ENCODE assay signal across 8 cellular contexts in the genomic region with DNA sequence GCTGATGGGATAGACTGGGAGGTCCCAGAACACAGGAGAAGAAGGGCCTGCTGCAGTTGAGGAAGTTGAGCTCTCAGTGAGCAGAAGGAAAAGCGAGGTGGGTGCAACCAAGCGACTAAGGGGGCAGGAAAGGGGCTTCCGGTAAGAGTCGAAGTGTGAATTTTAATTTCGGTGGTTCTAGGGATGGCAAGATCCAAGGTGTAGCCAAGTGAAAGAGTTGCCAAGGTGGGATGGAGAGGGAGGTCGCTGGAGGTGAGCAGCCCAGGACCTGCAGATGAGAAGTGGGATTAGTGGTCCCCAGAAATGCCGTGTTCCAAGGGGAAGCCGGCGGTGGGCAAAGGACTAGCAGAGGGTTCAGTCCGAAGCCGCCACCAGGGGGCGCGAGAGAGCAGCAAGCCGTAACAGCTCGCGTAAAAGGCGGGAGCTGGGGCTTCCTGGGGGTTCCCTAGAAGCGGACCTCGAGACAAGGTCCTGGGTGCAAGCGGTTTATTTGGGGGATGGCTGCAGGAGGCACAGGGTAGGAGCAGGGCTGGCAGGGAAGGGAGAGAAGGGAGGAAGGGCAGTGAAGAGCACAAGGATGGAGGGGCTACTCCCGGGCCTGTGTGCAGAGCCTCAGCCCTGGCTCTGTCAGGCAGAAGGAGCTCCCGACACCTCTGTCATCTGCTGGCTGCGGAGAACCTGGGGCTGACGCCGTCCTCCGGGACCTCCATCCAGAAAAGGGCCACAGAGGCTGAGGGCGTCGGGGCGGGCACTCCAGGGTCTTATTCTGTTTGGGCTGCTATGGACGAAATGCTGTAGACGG.
DNase-seq lines count a peak whose midpoint lies in the region; ATAC-seq, FAIRE-seq and TF ChIP-seq lines count a peak whose summit lies in the region.

No MANE protein-coding gene starts in this region.

- H3K9me3 ChIP-seq in endothelial cell of umbilical vein (replicated peaks; ENCODE audit: control insufficient read depth, insufficient read depth, low read length) (peaks cover 3% of the 10 kb centered on the region), parathyroid adenoma (ENCODE audit: control insufficient read depth, low read length) (no peaks in the 10 kb centered on the region)

- POLR2A ChIA-PET in endothelial cell of umbilical vein (lab: Charles Lee): no interaction called here

- H3K4me3 Mint-ChIP-seq in CD14-positive monocyte: no peak overlapping the region

- no peaks in the 10 kb centered on the region for H3K79me2 ChIP-seq in endothelial cell of umbilical vein (ENCODE audit: control insufficient read depth, insufficient read depth, low read length)
- H3K79me2 ChIP-seq in parathyroid adenoma: no peaks in the 10 kb centered on the region

- intact Hi-C loops in CD14-positive monocyte (cut with micrococcal nuclease) (no loop called here), endothelial cell of umbilical vein (cut with micrococcal nuclease) (loop anchor here (5.0 kb wide), 1 partner anchor 503 kb away; no protein-coding TSS in a partner anchor)

- no peaks in the 10 kb centered on the region for H3K9me1 ChIP-seq in endothelial cell of umbilical vein (replicated peaks; ENCODE audit: control insufficient read depth, extremely low read depth, insufficient read depth, low read length)

- no peaks in the 10 kb centered on the region for H3K4me1 ChIP-seq in endothelial cell of umbilical vein (ENCODE audit: control insufficient read depth, extremely low read depth, insufficient read depth, low read length)
- H3K4me1 ChIP-seq in parathyroid adenoma: no peaks in the 10 kb centered on the region

- H3K36me3 ChIP-seq in endothelial cell of umbilical vein (ENCODE audit: control insufficient read depth in 2 of 2, extremely low read depth in 1 of 2, insufficient read depth in 2 of 2, low read length in 2 of 2) (no peaks in the 10 kb centered on the region), parathyroid adenoma (ENCODE audit: control insufficient read depth, insufficient read depth, low read length) (no peaks in the 10 kb centered on the region)

- CTCF ChIA-PET in endothelial cell of umbilical vein (lab: Charles Lee): no interaction called here

- BruUV-seq in endothelial cell of umbilical vein (replicated peaks; lab: Mats Ljungman, UMichigan): no TSS peak

- DNase-seq in CD14-positive monocyte (ENCODE audit: low spot score) (no peak), SW480 (ENCODE audit: low spot score) (peak; percentile 23), endothelial cell of umbilical vein (ENCODE audit: low read depth, low spot score) (no peak), mesenteric fat pad (ENCODE audit: low spot score) (no peak)

- H3K27ac Mint-ChIP-seq in CD14-positive monocyte: no peak overlapping the region

- TF ChIP-seq POLR2A in endothelial cell of umbilical vein (IDR thresholded peaks at IDR 0.05; ENCODE audit: low read depth, low read length): no peak

- H3K4me2 ChIP-seq in endothelial cell of umbilical vein (ENCODE audit: insufficient read depth, low read length): no peak overlapping the region
- H3K4me2 ChIP-seq in parathyroid adenoma (ENCODE audit: low read length): no peak overlapping the region

- H3K4me1 Mint-ChIP-seq in CD14-positive monocyte: no peaks in the 10 kb centered on the region

- no peak overlapping the region for H3K27ac ChIP-seq in endothelial cell of umbilical vein (ENCODE audit: insufficient read depth, low read depth, low read length)
- H3K27ac ChIP-seq in parathyroid adenoma: no peak overlapping the region

- no peaks in the 10 kb centered on the region for H4K20me1 ChIP-seq in endothelial cell of umbilical vein (replicated peaks; ENCODE audit: control insufficient read depth, extremely low read depth, insufficient read depth, low read length)

- H3K9me3 Mint-ChIP-seq in CD14-positive monocyte: no peaks in the 10 kb centered on the region

- ATAC-seq in GM21723 (IDR thresholded peaks at IDR 0.05; ENCODE audit: unreplicated experiment): peak; percentile 47
- ATAC-seq in GM19452 (IDR thresholded peaks at IDR 0.05; ENCODE audit: unreplicated experiment): no peak
- no peak for ATAC-seq in GM21360 (IDR thresholded peaks at IDR 0.05; ENCODE audit: unreplicated experiment)

- H3K27me3 Mint-ChIP-seq in CD14-positive monocyte (ENCODE audit: low read depth in 3 of 3): peaks cover 0 to 3% (median 1%) of the 10 kb centered on the region in 3 donors

- H3K36me3 Mint-ChIP-seq in CD14-positive monocyte: no peaks in the 10 kb centered on the region

- H2AFZ ChIP-seq in endothelial cell of umbilical vein (ENCODE audit: low read depth, low read length) (no peak overlapping the region), parathyroid adenoma (no peak overlapping the region)

- H3K4me3 ChIP-seq in endothelial cell of umbilical vein (replicated peaks in 1 of 3; ENCODE audit: insufficient read depth in 1 of 3, low read depth in 1 of 3, low read length in 3 of 3): no peak overlapping the region
- no peak overlapping the region for H3K4me3 ChIP-seq in parathyroid adenoma (ENCODE audit: low read depth, low read length)

- H3K27me3 ChIP-seq in endothelial cell of umbilical vein (ENCODE audit: control insufficient read depth in 2 of 2, insufficient read depth in 2 of 2, low read length in 2 of 2) (no peaks in the 10 kb centered on the region), parathyroid adenoma (ENCODE audit: control insufficient read depth, insufficient read depth, low read length) (no peaks in the 10 kb centered on the region)

- peak; percentile 91 for TF ChIP-seq CTCF in CD14-positive monocyte (IDR thresholded peaks at IDR 0.05)
- TF ChIP-seq CTCF in endothelial cell of umbilical vein (IDR thresholded peaks at IDR 0.05; ENCODE audit: extremely low read depth in 1 of 2, insufficient read depth in 1 of 2, low read depth in 1 of 2, low read length in 2 of 2): peak; percentile 22 to 41
- TF ChIP-seq CTCF in parathyroid adenoma (IDR thresholded peaks at IDR 0.05): peak; percentile 32

- dilution Hi-C loops in endothelial cell of umbilical vein (cut with MboI; ENCODE audit: extremely low pct_ligation_motif_present, low sequenced_read_pairs): no loop called here

- H3K9ac ChIP-seq in endothelial cell of umbilical vein (replicated peaks; ENCODE audit: extremely low read depth, insufficient read depth, low read length) (no peak overlapping the region), parathyroid adenoma (no peak overlapping the region)

- FAIRE-seq in endothelial cell of umbilical vein (lab: Jason Lieb, UNC): no peak

TF ChIP-seq in endothelial cell of umbilical vein, 7 proteins besides CTCF, POLR2A, EP300 and RAD21:
- TF ChIP-seq EZH2 (IDR thresholded peaks at IDR 0.05; ENCODE audit: borderline replicate concordance, low read depth, low read length, severe bottlenecking) (no peak), GATA2 (IDR thresholded peaks at IDR 0.05; ENCODE audit: insufficient read depth, insufficient read length, low read depth, low read length) (no peak), POLR2AphosphoS5 (IDR thresholded peaks at IDR 0.05; ENCODE audit: insufficient read depth, low read depth, low read length) (no peak), FOS (IDR thresholded peaks at IDR 0.05; ENCODE audit: borderline replicate concordance, insufficient read depth, low read length) (no peak), JUN (IDR thresholded peaks at IDR 0.05; ENCODE audit: borderline replicate concordance, insufficient read depth, insufficient read length, low read depth) (no peak), MYC (IDR thresholded peaks at IDR 0.05; ENCODE audit: low read depth, low read length) (no peak)
- TF ChIP-seq, protein P1, sequence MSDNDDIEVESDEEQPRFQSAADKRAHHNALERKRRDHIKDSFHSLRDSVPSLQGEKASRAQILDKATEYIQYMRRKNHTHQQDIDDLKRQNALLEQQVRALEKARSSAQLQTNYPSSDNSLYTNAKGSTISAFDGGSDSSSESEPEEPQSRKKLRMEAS (IDR thresholded peaks at IDR 0.05; ENCODE audit: insufficient read depth, insufficient read length): no peak

Comparison
In these comparisons a context has a peak if more than half of its experiments do, and no peak if none do; other contexts are left out.
1. CTCF ChIP-seq: peak in every context shown above with its lines; median percentile 91 in CD14-positive monocyte; 32 in parathyroid adenoma; 32 in endothelial cell of umbilical vein.